ENCODE assay signal across 11 cellular contexts in genomic region chr17:61749823-61750404, GRCh38.
"Had no signal": no experiment of that assay in that cellular context is flagged by ENCODE, and none has a peak within 500 bp of the region (broad histone marks: within the 10 kb centered on the region; RNA-seq: fewer than 3 reads in every experiment).

No MANE protein-coding gene starts in this region.

- H3K27ac ChIP-seq: GM23248 had no signal

- H3K4me2 ChIP-seq: GM23338 had no signal

- H3K4me1 ChIP-seq: HAP-1 had no signal

- H3K4me3 ChIP-seq: GM23248, GM23338, HAP-1 had no signal

- ATAC-seq: GM23338, HCT116 had no signal

- H2AFZ ChIP-seq: GM23248, GM23338 had no signal

- H3K9me3 ChIP-seq: HAP-1 had no signal

- FAIRE-seq: H1, H54 had no signal

- H3K9ac ChIP-seq: GM23248 had no signal

- DNase-seq: GM23248, GOT3, H7, H9, HCEC 1CT, HFFc6 had no signal
